ENCODE assay signal across 8 cellular contexts in genomic region chr3:7144696-7145308, GRCh38.
DNase-seq lines count a peak whose midpoint lies in the region; ATAC-seq and TF ChIP-seq lines count a peak whose summit lies in the region.

No MANE protein-coding gene starts in this region.

- no peak overlapping the region for H3K4me3 Mint-ChIP-seq in activated T-cell treated with anti-CD3 and anti-CD28 coated beads, Interleukin-2, amount 50 U/mL, for 72 hours

- H3K27ac Mint-ChIP-seq in activated T-cell treated with anti-CD3 and anti-CD28 coated beads, Interleukin-2, amount 50 U/mL, for 72 hours: no peak overlapping the region

- peak; percentile 1 for DNase-seq in CMK (ENCODE audit: low read depth)
- peak; percentile 37 for DNase-seq in NB4 (ENCODE audit: low read depth)
- peak; percentile 1 for DNase-seq in fibroblast of pulmonary artery (ENCODE audit: low read depth)
- DNase-seq in activated T-cell treated with anti-CD3 and anti-CD28 coated beads, Interleukin-2, amount 50 U/mL, for 72 hours: no peak
- no peak for DNase-seq in activated CD4-positive, alpha-beta T cell treated with anti-CD3 and anti-CD28 coated beads, Interleukin-2, amount 50 U/mL, for 1 hour
- DNase-seq in C1 segment of cervical spinal cord (lab: John Stamatoyannopoulos, UW): no peak

- H3K9me3 Mint-ChIP-seq in activated T-cell treated with anti-CD3 and anti-CD28 coated beads, Interleukin-2, amount 50 U/mL, for 72 hours: peaks cover 0 to under 1% of the 10 kb centered on the region in 2 donors

- no peak for TF ChIP-seq POLR2A in NB4 (IDR thresholded peaks at IDR 0.05; ENCODE audit: extremely low read depth, insufficient read length)

- H3K4me3 ChIP-seq in NB4 (ENCODE audit: low read depth, low read length) (no peak overlapping the region), fibroblast of pulmonary artery (replicated peaks; ENCODE audit: low read depth, low read length) (no peak overlapping the region)

- H3K27me3 Mint-ChIP-seq in activated T-cell treated with anti-CD3 and anti-CD28 coated beads, Interleukin-2, amount 50 U/mL, for 72 hours (ENCODE audit: low read depth): no peaks in the 10 kb centered on the region

- peak; percentile 59 for TF ChIP-seq CTCF in NB4 (IDR thresholded peaks at IDR 0.05; ENCODE audit: low read depth, low read length)
- peak; percentile 15 for TF ChIP-seq CTCF in fibroblast of pulmonary artery (IDR thresholded peaks at IDR 0.05; ENCODE audit: low read length, missing control alignments)

- no peaks in the 10 kb centered on the region for H3K4me1 Mint-ChIP-seq in activated T-cell treated with anti-CD3 and anti-CD28 coated beads, Interleukin-2, amount 50 U/mL, for 72 hours (ENCODE audit: low read depth)

- H3K36me3 Mint-ChIP-seq in activated T-cell treated with anti-CD3 and anti-CD28 coated beads, Interleukin-2, amount 50 U/mL, for 72 hours (ENCODE audit: insufficient read depth in 2 of 2): peaks cover 0 to 1% of the 10 kb centered on the region in 2 donors

- peak; percentile 73 for ATAC-seq in GM19463 (IDR thresholded peaks at IDR 0.05; ENCODE audit: unreplicated experiment)
- ATAC-seq in HG02763 (IDR thresholded peaks at IDR 0.05; ENCODE audit: unreplicated experiment): no peak
- ATAC-seq in activated T-cell treated with anti-CD3 and anti-CD28 coated beads, Interleukin-2, amount 50 U/mL, for 72 hours (replicated peaks in 1 of 2): no peak

Comparison
In these comparisons a context has a peak if more than half of its experiments do, and no peak if none do; other contexts are left out.
1. DNase-seq: peak in CMK (single experiment), NB4 (single experiment) and fibroblast of pulmonary artery (single experiment); none in activated T-cell treated with anti-CD3 and anti-CD28 coated beads, Interleukin-2, amount 50 U/mL, for 72 hours (0 of 2), activated CD4-positive, alpha-beta T cell treated with anti-CD3 and anti-CD28 coated beads, Interleukin-2, amount 50 U/mL, for 1 hour (single experiment) and C1 segment of cervical spinal cord (0 of 14).